ENCODE assay signal across 17 cellular contexts in the genomic region with DNA sequence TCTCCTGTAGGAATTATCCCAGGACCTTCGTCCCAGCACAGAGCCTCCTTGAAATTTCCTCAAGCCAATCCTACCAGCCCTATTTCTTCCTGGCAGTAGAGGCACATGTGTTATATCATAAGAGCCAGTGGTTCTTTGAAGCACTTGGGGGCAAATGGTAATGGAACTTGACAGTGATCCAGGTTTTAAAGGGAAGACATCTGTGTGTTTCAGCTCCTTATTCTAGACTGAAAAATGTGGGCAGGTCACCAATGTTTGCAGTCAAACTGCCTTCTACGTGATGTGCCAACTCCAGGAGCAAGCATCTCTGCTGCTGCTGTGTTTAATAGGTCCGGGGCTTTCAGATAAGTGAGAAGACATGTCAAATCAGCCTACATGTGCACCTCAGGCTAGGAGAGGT.
A peak's percentile ranks its signal among the peaks of the same experiment; 100 is the strongest.
DNase-seq lines count a peak whose midpoint lies in the region; ATAC-seq and TF ChIP-seq lines count a peak whose summit lies in the region.
"Had no signal": no experiment of that assay in that cellular context is flagged by ENCODE, and none has a peak within 500 bp of the region (broad histone marks: within the 10 kb centered on the region; RNA-seq: fewer than 3 reads in every experiment).

No MANE protein-coding gene starts in this region.

- no peak overlapping the region for H3K4me3 ChIP-seq in OCI-LY3 (ENCODE audit: low read length)
- H3K4me3 ChIP-seq in smooth muscle cell: no peak overlapping the region

- H3K36me3 ChIP-seq in OCI-LY3 (replicated peaks; ENCODE audit: low read depth, low read length) (peaks cover 15% of the 10 kb centered on the region), smooth muscle cell (ENCODE audit: low read depth) (no peaks in the 10 kb centered on the region)

- no peaks in the 10 kb centered on the region for H3K9me3 ChIP-seq in OCI-LY3 (ENCODE audit: insufficient read depth, low read length)
- H3K9me3 ChIP-seq in smooth muscle cell (replicated peaks; ENCODE audit: low read depth): no peaks in the 10 kb centered on the region

- peaks cover 44% of the 10 kb centered on the region for H3K79me2 ChIP-seq in OCI-LY3 (ENCODE audit: low read length)
- no peaks in the 10 kb centered on the region for H3K79me2 ChIP-seq in smooth muscle cell (ENCODE audit: low read depth)

- no peaks in the 10 kb centered on the region for H3K27me3 ChIP-seq in OCI-LY3 (ENCODE audit: low read depth, low read length)
- H3K27me3 ChIP-seq in smooth muscle cell (ENCODE audit: low read depth): no peaks in the 10 kb centered on the region

- no peak for ATAC-seq in GM21423 (IDR thresholded peaks at IDR 0.05; ENCODE audit: unreplicated experiment)
- no peak for ATAC-seq in activated T-helper 17 cell treated with anti-CD3 and anti-CD28 coated beads, Interleukin-2, amount 50 U/mL, for 72 hours (replicated peaks)

- H3K27ac ChIP-seq in OCI-LY3 (ENCODE audit: low read length) (peak overlapping the region; percentile 8; the same call in 1 of the 2 replicates), smooth muscle cell (ENCODE audit: low read depth) (no peak overlapping the region)
- H3K27ac ChIP-seq: C4-2B had no signal

- H3K4me3 Mint-ChIP-seq in brain: no peak overlapping the region
- H3K4me3 Mint-ChIP-seq in mesothelial cell of epicardium: no peak overlapping the region
- no peak overlapping the region for H3K4me3 Mint-ChIP-seq in activated T-helper 17 cell treated with anti-CD3 and anti-CD28 coated beads, Interleukin-2, amount 50 U/mL, for 72 hours
- H3K4me3 Mint-ChIP-seq: HFFc6 had no signal

- H3K4me2 ChIP-seq in OCI-LY3 (ENCODE audit: low read length): no peak overlapping the region
- peak overlapping the region; percentile 48 for H3K4me2 ChIP-seq in smooth muscle cell

- H3F3A ChIP-seq in smooth muscle cell (ENCODE audit: low read depth): no peaks in the 10 kb centered on the region

- DNase-seq in mesothelial cell of epicardium (ENCODE audit: low spot score in 2 of 2, unreplicated experiment in 2 of 2) (no peak), smooth muscle cell (lab: John Stamatoyannopoulos, UW; ENCODE audit: unreplicated experiment) (no peak), DMS53 (lab: John Stamatoyannopoulos, UW) (no peak)
- DNase-seq: DMS79 treated with DMSO at 0.1 percent for 48 hours, HFFc6, KG1, NCI-H1417, NCI-H187, NCI-H2227 treated with DMSO at 0.1 percent for 48 hours, NCI-H510A treated with DMSO at 0.1 percent for 48 hours, NCI-H82, SIG-M5 had no signal

- no peak for TF ChIP-seq CTCF in OCI-LY3 (IDR thresholded peaks at IDR 0.05; ENCODE audit: low read depth, low read length)
- TF ChIP-seq CTCF in brain (conservative IDR thresholded peaks at IDR 0.05): no peak
- no peak for TF ChIP-seq CTCF in mesothelial cell of epicardium (IDR thresholded peaks at IDR 0.05; ENCODE audit: unreplicated experiment)
- no peak for TF ChIP-seq CTCF in smooth muscle cell (IDR thresholded peaks at IDR 0.05; ENCODE audit: borderline replicate concordance, insufficient read depth, poor library complexity, severe bottlenecking)

- H3K4me1 ChIP-seq in OCI-LY3 (ENCODE audit: low read length): peaks cover 59% of the 10 kb centered on the region
- peaks cover 9% of the 10 kb centered on the region for H3K4me1 ChIP-seq in smooth muscle cell (ENCODE audit: low read depth)

- H3K27me3 Mint-ChIP-seq in brain: peaks cover 3% of the 10 kb centered on the region
- H3K27me3 Mint-ChIP-seq in mesothelial cell of epicardium (ENCODE audit: low read depth): peaks cover 9% of the 10 kb centered on the region
- peaks cover 34% of the 10 kb centered on the region for H3K27me3 Mint-ChIP-seq in activated T-helper 17 cell treated with anti-CD3 and anti-CD28 coated beads, Interleukin-2, amount 50 U/mL, for 72 hours

- H4K20me1 ChIP-seq in OCI-LY3 (ENCODE audit: insufficient read depth, low read length) (no peaks in the 10 kb centered on the region), smooth muscle cell (ENCODE audit: low read depth) (no peaks in the 10 kb centered on the region)

- peak overlapping the region in 3 of 5 experiments; percentile 3 to 73 (median 67) for H3K27ac Mint-ChIP-seq in brain
- peak overlapping the region; percentile 28 for H3K27ac Mint-ChIP-seq in mesothelial cell of epicardium
- no peak overlapping the region for H3K27ac Mint-ChIP-seq in activated T-helper 17 cell treated with anti-CD3 and anti-CD28 coated beads, Interleukin-2, amount 50 U/mL, for 72 hours
- H3K27ac Mint-ChIP-seq: HFFc6 had no signal

- H3K36me3 Mint-ChIP-seq in brain: no peaks in the 10 kb centered on the region
- no peaks in the 10 kb centered on the region for H3K36me3 Mint-ChIP-seq in mesothelial cell of epicardium
- H3K36me3 Mint-ChIP-seq in activated T-helper 17 cell treated with anti-CD3 and anti-CD28 coated beads, Interleukin-2, amount 50 U/mL, for 72 hours (ENCODE audit: low read depth): no peaks in the 10 kb centered on the region

- H3K9ac ChIP-seq in OCI-LY3 (ENCODE audit: low read length) (no peak overlapping the region), smooth muscle cell (ENCODE audit: low read depth) (no peak overlapping the region)

- H3K4me1 Mint-ChIP-seq in brain (peaks cover 46% of the 10 kb centered on the region), mesothelial cell of epicardium (peaks cover 27% of the 10 kb centered on the region)
- no peaks in the 10 kb centered on the region for H3K4me1 Mint-ChIP-seq in activated T-helper 17 cell treated with anti-CD3 and anti-CD28 coated beads, Interleukin-2, amount 50 U/mL, for 72 hours

- H2AFZ ChIP-seq in OCI-LY3 (ENCODE audit: low read depth, low read length): no peak overlapping the region
- H2AFZ ChIP-seq in smooth muscle cell (ENCODE audit: low read depth): no peak overlapping the region

- 55% methylated on average over 3 of the region's 3 CpGs for whole genome bisulfite sequencing in smooth muscle cell (ENCODE audit: low lambda C conversion rate)

- H3K9me3 Mint-ChIP-seq in brain: no peaks in the 10 kb centered on the region
- no peaks in the 10 kb centered on the region for H3K9me3 Mint-ChIP-seq in mesothelial cell of epicardium
- H3K9me3 Mint-ChIP-seq in activated T-helper 17 cell treated with anti-CD3 and anti-CD28 coated beads, Interleukin-2, amount 50 U/mL, for 72 hours: no peaks in the 10 kb centered on the region
- H3K9me3 Mint-ChIP-seq: HFFc6 had no signal
